In genomic region chr15:75586422-75586821, GRCh38 we compare ENCODE assay signal across 3 cellular contexts. TPM values are rescaled to one million over a fixed set of nuclear protein-coding genes. Genes with fewer than 3 reads are reported as not detected.
DNase-seq lines count a peak whose midpoint lies in the region; ATAC-seq, FAIRE-seq and TF ChIP-seq lines count a peak whose summit lies in the region.
"Not testable (repeated sequence)": the region's sequence is repeated elsewhere in the genome, so short reads cannot be mapped to it uniquely, and the experiment has no call there.

No MANE protein-coding gene starts in this region.

- not testable (repeated sequence) for TF ChIP-seq RAD21 in K562 (CRISPR knock-in tag; conservative IDR thresholded peaks at IDR 0.05 in 1 of 2, IDR thresholded peaks at IDR 0.05 in 1 of 2)

- FAIRE-seq in K562 (lab: Jason Lieb, UNC), result not testable (repeated sequence)

- TF ChIP-seq POLR2A in K562 (conservative IDR thresholded peaks at IDR 0.05), result not testable (repeated sequence)

- H3K9ac ChIP-seq in K562 (ENCODE audit: insufficient read depth in 1 of 2, low read depth in 2 of 2, low read length in 2 of 2), result not testable (repeated sequence)

- POLR2A ChIA-PET in HEK293 (lab: Yijun Ruan, JAX); OCI-LY7 (lab: Charles Lee); K562 (lab: Yijun Ruan, JAX): not testable (repeated sequence)

- not testable (repeated sequence) for H3K9me1 ChIP-seq in K562 (ENCODE audit: control insufficient read depth, insufficient read depth, low read length)

- H3K27ac ChIP-seq in HEK293 (ENCODE audit: extremely low read depth, low read depth, low read length); OCI-LY7 (ENCODE audit: low read depth, low read length, poor library complexity, severe bottlenecking); K562 (ENCODE audit: extremely low read depth, low read depth, low read length): not testable (repeated sequence)

- ATAC-seq in K562, result not testable (repeated sequence)

- WGBS in K562 (ENCODE audit: insufficient coverage, low coverage, missing lambda C conversion rate), result 80% methylated on average over 4 of the region's 5 CpGs

- DNase-seq in OCI-LY7 (ENCODE audit: low spot score); K562 (ENCODE audit: extremely low read depth in 1 of 4, low spot score in 3 of 4): not testable (repeated sequence)

- H3K4me1 ChIP-seq in HEK293 (ENCODE audit: control insufficient read depth, insufficient read depth, low read length); OCI-LY7 (ENCODE audit: insufficient read depth, low read length, poor library complexity, severe bottlenecking); K562 (replicated peaks in 1 of 2; ENCODE audit: control insufficient read depth in 2 of 2, insufficient read depth in 2 of 2, low read length in 2 of 2): not testable (repeated sequence)

- intact Hi-C loops in OCI-LY7 (cut with micrococcal nuclease; ENCODE audit: unreplicated experiment); K562 (cut with micrococcal nuclease): not testable (repeated sequence)

- H3K4me3 ChIP-seq in HEK293 (ENCODE audit: low read depth, low read length); OCI-LY7 (ENCODE audit: low read depth, low read length, poor library complexity, severe bottlenecking); K562: not testable (repeated sequence)

- not testable (repeated sequence) for TF ChIP-seq CTCF in HEK293 (tag by site-specific recombination; IDR thresholded peaks at IDR 0.05); OCI-LY7 (conservative IDR thresholded peaks at IDR 0.05; ENCODE audit: low read length); K562 (IDR thresholded peaks at IDR 0.05 in 2 of 3, conservative IDR thresholded peaks at IDR 0.05 in 1 of 3; ENCODE audit: insufficient read depth in 2 of 3, low read depth in 1 of 3, low read length in 3 of 3)

- H2AFZ ChIP-seq in OCI-LY7 (ENCODE audit: low read length); K562 (ENCODE audit: low read depth, low read length): not testable (repeated sequence)

- in situ Hi-C loops in K562 (cut with MboI), result not testable (repeated sequence)

- H3K4me2 ChIP-seq in OCI-LY7 (ENCODE audit: low read length); K562 (ENCODE audit: insufficient read depth, low read length): not testable (repeated sequence)

- H3K36me3 ChIP-seq in HEK293 (ENCODE audit: control insufficient read depth in 2 of 2, insufficient read depth in 1 of 2, low read length in 2 of 2); OCI-LY7 (ENCODE audit: insufficient read depth, low read length); K562 (ENCODE audit: control insufficient read depth, insufficient read depth, low read length): not testable (repeated sequence)

- not testable (repeated sequence) for TF ChIP-seq EP300 in K562 (IDR thresholded peaks at IDR 0.05; ENCODE audit: low read length)

- H4K20me1 ChIP-seq in OCI-LY7 (ENCODE audit: insufficient read depth, low read length); K562 (replicated peaks; ENCODE audit: control insufficient read depth, insufficient read depth, low read length): not testable (repeated sequence)

- not testable (repeated sequence) for H3K9me3 ChIP-seq in HEK293 (ENCODE audit: control insufficient read depth, insufficient read depth, low read depth, low read length); OCI-LY7 (ENCODE audit: low read length); K562 (replicated peaks; ENCODE audit: control insufficient read depth, insufficient read depth, low read depth, low read length)

- H3K79me2 ChIP-seq in OCI-LY7 (ENCODE audit: insufficient read depth, low read depth, low read length); K562 (ENCODE audit: control insufficient read depth, insufficient read depth, low read length): not testable (repeated sequence)

- H3K27me3 ChIP-seq in K562 (ENCODE audit: control insufficient read depth in 2 of 2, insufficient read depth in 2 of 2, low read length in 2 of 2), result not testable (repeated sequence)

- CTCF ChIA-PET in HEK293 (lab: Yijun Ruan, JAX); OCI-LY7 (lab: Charles Lee; ENCODE audit: unreplicated experiment); K562 (lab: Yijun Ruan, JAX; ENCODE audit: low intra/inter-chr PET ratio): not testable (repeated sequence)

- BruUV-seq in OCI-LY7 (replicated peaks; lab: Mats Ljungman, UMichigan), result TSS peak; percentile 58
- BruUV-seq in K562 (replicated peaks; lab: Mats Ljungman, UMichigan), result not testable (repeated sequence)

- H3K9me2 ChIP-seq in OCI-LY7 (ENCODE audit: insufficient read depth, low read length), result not testable (repeated sequence)

TF ChIP-seq in HEK293, 187 proteins besides CTCF, POLR2A, EP300 and RAD21 (continues in another document):
- TF ChIP-seq ZNF146 (tag by site-specific recombination; IDR thresholded peaks at IDR 0.05), result peak; percentile 100

TF ChIP-seq in K562, 482 proteins besides CTCF, POLR2A, EP300 and RAD21 (continues in another document):
- TF ChIP-seq BCOR (IDR thresholded peaks at IDR 0.05), result peak; percentile 80

RNA-seq across cellular contexts. Expression of gene PTPN9, which starts 7.3 kb away (rescaled TPM):
- 12.5 and 16.5 TPM in 2 replicates for total RNA-seq in OCI-LY7 (2014; rRNA removed; shearing (Covaris generic))
- total RNA-seq in OCI-LY7 (2022) (38.5 and 39.2 TPM in 2 replicates), K562 (2014; rRNA removed) (7.4 and 14.4 TPM in 2 replicates), K562 (2014; rRNA removed; fragmentation: Illumina TruSeq; extraction: Trizol) (14.2 and 16.6 TPM in 2 replicates), K562 (2015; rRNA removed; fragmentation: Illumina TruSeq; extraction: Trizol) (15.4 and 16.5 TPM in 2 replicates), K562 (2021) (17.1 and 20.4 TPM in 2 replicates)
- total RNA-seq in K562 (2011; cell fraction: chromatin; rRNA removed; ENCODE audit: low replicate concordance), result 24.8 and 25.7 TPM in 2 replicates
- 11.2 and 13.5 TPM in 2 replicates for total RNA-seq in K562 (2011; cell fraction: nucleolus; rRNA removed)
- 19.7 and 25.1 TPM in 2 replicates for total RNA-seq in K562 (2011; cell fraction: nucleoplasm; rRNA removed)
- polyA plus RNA-seq in K562 (2011; rRNA removed) (22.3 and 24.0 TPM in 2 replicates), K562 (2014; fragmentation: Illumina TruSeq; extraction: Trizol) (17.7 and 19.7 TPM in 2 replicates), K562 (2014; fragmentation: Nextera tagmentation; extraction: Ambion mirVana) (1 to 10 TPM; 5.0 to 6.3 TPM), K562 (2014; rRNA removed) (11.3 and 12.4 TPM in 2 replicates)
- 31.5 and 33.8 TPM in 2 replicates for polyA plus RNA-seq in K562 (2011; cell fraction: cytosol; rRNA removed)
- polyA plus RNA-seq in K562 (2011; cell fraction: nucleus; rRNA removed), result 11.1 and 14.2 TPM in 2 replicates
- polyA plus RNA-seq in K562 (2012), result 15.8 and 27.6 TPM in 2 replicates
- polyA minus RNA-seq in K562 (2011; rRNA and poly(A)+ RNA removed), result 35.0 and 36.0 TPM in 2 replicates
- polyA minus RNA-seq in K562 (2011; cell fraction: cytosol; rRNA and poly(A)+ RNA removed), result 12.7 and 14.1 TPM in 2 replicates
- 3.4 and 8.6 TPM in 2 replicates for polyA minus RNA-seq in K562 (2011; cell fraction: nucleus; rRNA and poly(A)+ RNA removed)

RNA-seq across cellular contexts. Expression of gene SNUPN, which starts 39.1 kb away (rescaled TPM):
- 32.4 and 44.4 TPM in 2 replicates for total RNA-seq in OCI-LY7 (2014; rRNA removed; shearing (Covaris generic))
- total RNA-seq in OCI-LY7 (2022) (69.4 and 71.1 TPM in 2 replicates), K562 (2014; rRNA removed) (32.2 and 33.0 TPM in 2 replicates), K562 (2014; rRNA removed; fragmentation: Illumina TruSeq; extraction: Trizol) (39.5 and 41.6 TPM in 2 replicates), K562 (2015; rRNA removed; fragmentation: Illumina TruSeq; extraction: Trizol) (36.9 and 40.0 TPM in 2 replicates), K562 (2021) (36.6 and 38.3 TPM in 2 replicates)
- total RNA-seq in K562 (2011; cell fraction: chromatin; rRNA removed; ENCODE audit: low replicate concordance), result 34.5 and 36.5 TPM in 2 replicates
- total RNA-seq in K562 (2011; cell fraction: nucleolus; rRNA removed), result 19.9 and 23.8 TPM in 2 replicates
- total RNA-seq in K562 (2011; cell fraction: nucleoplasm; rRNA removed), result 23.1 and 26.6 TPM in 2 replicates
- polyA plus RNA-seq in K562 (2011; rRNA removed) (29.7 and 38.4 TPM in 2 replicates), K562 (2014; fragmentation: Illumina TruSeq; extraction: Trizol) (40.9 and 45.0 TPM in 2 replicates), K562 (2014; fragmentation: Nextera tagmentation; extraction: Ambion mirVana) (10 to 100 TPM; 69.3 to 78.3 TPM), K562 (2014; rRNA removed) (38.0 and 42.5 TPM in 2 replicates)
- 17.4 and 23.6 TPM in 2 replicates for polyA plus RNA-seq in K562 (2011; cell fraction: cytosol; rRNA removed)
- 17.4 and 19.5 TPM in 2 replicates for polyA plus RNA-seq in K562 (2011; cell fraction: nucleus; rRNA removed)
- 29.0 and 35.1 TPM in 2 replicates for polyA plus RNA-seq in K562 (2012)
- 35.1 and 36.0 TPM in 2 replicates for polyA minus RNA-seq in K562 (2011; rRNA and poly(A)+ RNA removed)
- polyA minus RNA-seq in K562 (2011; cell fraction: cytosol; rRNA and poly(A)+ RNA removed), result 16.3 and 20.6 TPM in 2 replicates
- polyA minus RNA-seq in K562 (2011; cell fraction: nucleus; rRNA and poly(A)+ RNA removed), result 10.6 and 18.4 TPM in 2 replicates

RNA-seq across cellular contexts. Expression of gene IMP3, which starts 53.6 kb away (rescaled TPM):
- total RNA-seq in OCI-LY7 (2014; rRNA removed; shearing (Covaris generic)), result 135 and 174 TPM in 2 replicates
- 91.2 and 101 TPM in 2 replicates for total RNA-seq in OCI-LY7 (2022)
- 30.2 and 42.6 TPM in 2 replicates for total RNA-seq in K562 (2011; cell fraction: chromatin; rRNA removed; ENCODE audit: low replicate concordance)
- total RNA-seq in K562 (2011; cell fraction: nucleolus; rRNA removed), result 67.6 and 76.2 TPM in 2 replicates
- total RNA-seq in K562 (2011; cell fraction: nucleoplasm; rRNA removed), result 56.2 and 65.3 TPM in 2 replicates
- 140 and 159 TPM in 2 replicates for total RNA-seq in K562 (2014; rRNA removed)
- 74.4 and 74.6 TPM in 2 replicates for total RNA-seq in K562 (2014; rRNA removed; fragmentation: Illumina TruSeq; extraction: Trizol)
- 87.6 and 93.6 TPM in 2 replicates for total RNA-seq in K562 (2015; rRNA removed; fragmentation: Illumina TruSeq; extraction: Trizol)
- total RNA-seq in K562 (2021), result 113 and 124 TPM in 2 replicates
- polyA plus RNA-seq in K562 (2011; rRNA removed), result 58.5 and 68.3 TPM in 2 replicates
- polyA plus RNA-seq in K562 (2011; cell fraction: cytosol; rRNA removed), result 92.2 and 249 TPM in 2 replicates
- 55.6 and 61.8 TPM in 2 replicates for polyA plus RNA-seq in K562 (2011; cell fraction: nucleus; rRNA removed)
- 84.1 and 118 TPM in 2 replicates for polyA plus RNA-seq in K562 (2012)
- polyA plus RNA-seq in K562 (2014; fragmentation: Illumina TruSeq; extraction: Trizol), result 44.5 and 47.1 TPM in 2 replicates
- 10 to 100 TPM; 14.5 to 15.5 TPM for polyA plus RNA-seq in K562 (2014; fragmentation: Nextera tagmentation; extraction: Ambion mirVana)
- polyA plus RNA-seq in K562 (2014; rRNA removed), result 160 and 161 TPM in 2 replicates
- polyA minus RNA-seq in K562 (2011; rRNA and poly(A)+ RNA removed), result 15.4 and 19.4 TPM in 2 replicates
- polyA minus RNA-seq in K562 (2011; cell fraction: cytosol; rRNA and poly(A)+ RNA removed), result 32.6 and 34.2 TPM in 2 replicates
- polyA minus RNA-seq in K562 (2011; cell fraction: nucleus; rRNA and poly(A)+ RNA removed), result 26.5 and 42.5 TPM in 2 replicates
